8 cellular contexts compared by ENCODE assay signal in the genomic region with DNA sequence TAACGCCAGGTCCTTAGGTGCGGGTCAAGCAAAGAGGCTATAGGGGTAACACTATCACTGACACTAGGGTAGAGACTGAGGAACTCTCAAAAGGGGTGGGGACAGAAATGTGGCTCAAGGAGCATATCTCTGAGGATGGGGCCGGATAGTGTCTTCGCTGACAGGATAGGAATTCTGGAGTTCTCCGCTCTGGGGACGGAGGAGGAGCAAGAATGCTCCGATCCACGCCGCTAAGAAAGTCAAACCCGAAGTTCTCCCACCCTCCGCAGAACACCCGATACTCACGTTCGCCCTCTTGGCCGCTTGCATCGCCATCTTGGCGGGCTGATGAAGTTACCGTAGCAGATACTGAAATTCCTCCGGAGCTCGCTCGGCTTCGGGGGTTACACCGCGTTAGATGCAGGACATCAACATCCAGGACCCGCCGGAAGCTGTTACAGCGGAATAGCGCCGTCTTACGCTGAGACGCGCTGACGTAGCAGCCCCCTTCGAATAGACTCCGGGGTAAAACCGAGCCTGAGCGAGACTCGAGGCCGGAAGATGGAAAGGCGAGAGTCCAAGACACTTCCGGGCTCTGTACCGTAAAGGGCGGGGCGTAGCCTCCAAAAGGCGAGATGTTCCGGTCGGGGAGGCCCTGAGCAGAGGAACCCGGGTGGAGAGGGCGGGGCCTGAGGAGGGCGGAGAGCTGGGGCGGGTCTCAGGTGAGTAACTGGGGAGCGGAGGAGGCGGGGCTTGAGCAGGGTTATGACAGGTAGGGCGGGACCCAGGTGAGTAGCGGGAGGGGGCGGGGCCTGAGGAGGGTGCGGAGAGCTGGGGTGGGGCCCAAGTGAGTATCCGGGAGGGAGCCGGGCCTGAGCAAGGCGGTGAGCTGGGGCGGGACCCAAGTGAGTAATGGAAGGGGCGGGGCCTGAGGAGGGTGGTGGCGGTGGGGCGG. TPM values are rescaled to one million over a fixed set of nuclear protein-coding genes. Genes with fewer than 3 reads are reported as not detected.
DNase-seq lines count a peak whose midpoint lies in the region; ATAC-seq and TF ChIP-seq lines count a peak whose summit lies in the region.

A gene with protein sequence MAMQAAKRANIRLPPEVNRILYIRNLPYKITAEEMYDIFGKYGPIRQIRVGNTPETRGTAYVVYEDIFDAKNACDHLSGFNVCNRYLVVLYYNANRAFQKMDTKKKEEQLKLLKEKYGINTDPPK (minus strand): TSS at position 412 of the 934 bp plus-strand sequence. CDS start 97 bp downstream, at position 315.

- TF ChIP-seq RAD21 in Ishikawa (IDR thresholded peaks at IDR 0.05; ENCODE audit: low read depth) = no peak; the same call in 1 of the 2 replicates

- H3K9me3 ChIP-seq in PC-3 (ENCODE audit: low read length) (no peaks in the 10 kb centered on the region), mononuclear cell (ENCODE audit: low read depth, low read length) (no peaks in the 10 kb centered on the region)

- H3K4me3 ChIP-seq in PC-3 (ENCODE audit: low read length) = peak within 1 kb of the TSS; percentile 97
- peak within 1 kb of the TSS; percentile 89 for H3K4me3 ChIP-seq in epithelial cell of esophagus (ENCODE audit: low read length)
- H3K4me3 ChIP-seq in mononuclear cell (ENCODE audit: low read length) = peak within 1 kb of the TSS; percentile 72

- CTCF ChIA-PET in PC-3 (lab: Charles Lee) = interaction anchor here (0.9 to 1.7 kb wide), 4 partner anchors 29 to 251 kb away, joined by 3 to 11 read pairs (median 4); a partner anchor contains a TSS

- DNase-seq in DMS114 treated with DMSO at 0.1 percent for 48 hours (lab: John Stamatoyannopoulos, UW; ENCODE audit: unreplicated experiment) (peak; percentile 95), PC-3 (peak; percentile 100), activated T-cell treated with anti-CD3 and anti-CD28 coated beads for 48 hours (ENCODE audit: low read depth) (peak; percentile 98), epithelial cell of esophagus (ENCODE audit: low read depth) (peak; percentile 100)
- DNase-seq in stimulated activated CD8-positive, alpha-beta memory T cell treated with anti-CD3 and anti-CD28 coated beads, Interleukin-4, amount 100 ng/mL, for 1 hour (ENCODE audit: low read depth in 2 of 2, low spot score in 1 of 2) = peak; percentile 97 to 99

- POLR2A ChIA-PET in PC-3 (lab: Charles Lee; ENCODE audit: unreplicated experiment) = interaction anchor here (0.5 to 1.4 kb wide), 5 partner anchors 35 to 211 kb away, joined by 3 to 23 read pairs (median 12); a partner anchor contains a TSS

- H3K27ac ChIP-seq in PC-3 (ENCODE audit: low read length) = peak within 1 kb of the TSS; percentile 49

- no peaks in the 10 kb centered on the region for H3F3A ChIP-seq in PC-3 (ENCODE audit: low read length, unreplicated experiment)

- H3K9me2 ChIP-seq in PC-3 (replicated peaks; ENCODE audit: low read length) = no peaks in the 10 kb centered on the region

- peaks cover 39% of the 10 kb centered on the region for H3K79me2 ChIP-seq in PC-3 (ENCODE audit: low read length)

- H3K4me1 ChIP-seq in PC-3 (ENCODE audit: insufficient read depth, low read length) (peaks cover 13% of the 10 kb centered on the region), mononuclear cell (ENCODE audit: insufficient read depth, low read length) (peaks cover 42% of the 10 kb centered on the region)

- 0 out of 2 replicates have a peak, but pooled peaks cover 3% of the 10 kb centered on the region for H4K20me1 ChIP-seq in PC-3 (ENCODE audit: low read length)

- H3K9ac ChIP-seq in PC-3 (ENCODE audit: low read length) = peak within 1 kb of the TSS; percentile 85

- BruUV-seq in PC-3 (replicated peaks; lab: Mats Ljungman, UMichigan) = TSS peak; percentile 76

- peak; percentile 93 for ATAC-seq in GM21576 (IDR thresholded peaks at IDR 0.05; ENCODE audit: unreplicated experiment)
- peak; percentile 88 for ATAC-seq in PC-3

- no peak for TF ChIP-seq CTCF in PC-3 (conservative IDR thresholded peaks at IDR 0.05; ENCODE audit: low read depth, low read length)
- no peak for TF ChIP-seq CTCF in epithelial cell of esophagus (IDR thresholded peaks at IDR 0.05; ENCODE audit: insufficient read depth, low read depth, low read length, missing control alignments)

- H3K4me2 ChIP-seq in PC-3 (ENCODE audit: low read length) = peak within 1 kb of the TSS; percentile 99

- TF ChIP-seq EP300 in Ishikawa (IDR thresholded peaks at IDR 0.05; ENCODE audit: borderline replicate concordance) = peak; percentile 50; the same call in 1 of the 2 replicates

- H3K36me3 ChIP-seq in PC-3 (ENCODE audit: low read depth, low read length) = peaks cover 18% of the 10 kb centered on the region

- intact Hi-C loops in PC-3 (cut with micrococcal nuclease) = loop anchor here (1.0 kb wide), 3 partner anchors 8 to 61 kb away; a partner anchor contains a TSS

- peak within 1 kb of the TSS; percentile 76 for H2AFZ ChIP-seq in PC-3 (ENCODE audit: low read length)

- H3K27me3 ChIP-seq in PC-3 (ENCODE audit: low read length) (no peaks in the 10 kb centered on the region), mononuclear cell (ENCODE audit: insufficient read depth, low read length) (no peaks in the 10 kb centered on the region)

TF ChIP-seq in Ishikawa, 13 proteins besides CTCF, POLR2A, EP300 and RAD21:
- TF ChIP-seq TEAD4 (IDR thresholded peaks at IDR 0.05) (0 out of 2 replicates have a peak, but pooled peaks have one; percentile 48), FOXM1 (IDR thresholded peaks at IDR 0.05; ENCODE audit: borderline replicate concordance, low read depth) (0 out of 2 replicates have a peak, but pooled peaks have one; percentile 17), CREB1 (IDR thresholded peaks at IDR 0.05; ENCODE audit: low read depth) (peak; percentile 93), TCF12 (IDR thresholded peaks at IDR 0.05; ENCODE audit: low read depth) (peak; percentile 88), ZBTB7A (IDR thresholded peaks at IDR 0.05; ENCODE audit: low read depth) (peak; percentile 24), EGR1 (IDR thresholded peaks at IDR 0.05) (no peak), NFIC (IDR thresholded peaks at IDR 0.05) (peak; percentile 46), CEBPB (IDR thresholded peaks at IDR 0.05) (0 out of 2 replicates have a peak, but pooled peaks have one; percentile 28), TAF1 (IDR thresholded peaks at IDR 0.05; ENCODE audit: low read depth) (peak; percentile 85), YY1 (IDR thresholded peaks at IDR 0.05; ENCODE audit: low read depth) (peak; percentile 73)
- TF ChIP-seq, protein P1, sequence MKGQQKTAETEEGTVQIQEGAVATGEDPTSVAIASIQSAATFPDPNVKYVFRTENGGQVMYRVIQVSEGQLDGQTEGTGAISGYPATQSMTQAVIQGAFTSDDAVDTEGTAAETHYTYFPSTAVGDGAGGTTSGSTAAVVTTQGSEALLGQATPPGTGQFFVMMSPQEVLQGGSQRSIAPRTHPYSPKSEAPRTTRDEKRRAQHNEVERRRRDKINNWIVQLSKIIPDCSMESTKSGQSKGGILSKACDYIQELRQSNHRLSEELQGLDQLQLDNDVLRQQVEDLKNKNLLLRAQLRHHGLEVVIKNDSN (IDR thresholded peaks at IDR 0.05) = peak; percentile 48
- TF ChIP-seq, protein P2, sequence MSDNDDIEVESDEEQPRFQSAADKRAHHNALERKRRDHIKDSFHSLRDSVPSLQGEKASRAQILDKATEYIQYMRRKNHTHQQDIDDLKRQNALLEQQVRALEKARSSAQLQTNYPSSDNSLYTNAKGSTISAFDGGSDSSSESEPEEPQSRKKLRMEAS (IDR thresholded peaks at IDR 0.05) = peak; percentile 79
- TF ChIP-seq, protein P3, sequence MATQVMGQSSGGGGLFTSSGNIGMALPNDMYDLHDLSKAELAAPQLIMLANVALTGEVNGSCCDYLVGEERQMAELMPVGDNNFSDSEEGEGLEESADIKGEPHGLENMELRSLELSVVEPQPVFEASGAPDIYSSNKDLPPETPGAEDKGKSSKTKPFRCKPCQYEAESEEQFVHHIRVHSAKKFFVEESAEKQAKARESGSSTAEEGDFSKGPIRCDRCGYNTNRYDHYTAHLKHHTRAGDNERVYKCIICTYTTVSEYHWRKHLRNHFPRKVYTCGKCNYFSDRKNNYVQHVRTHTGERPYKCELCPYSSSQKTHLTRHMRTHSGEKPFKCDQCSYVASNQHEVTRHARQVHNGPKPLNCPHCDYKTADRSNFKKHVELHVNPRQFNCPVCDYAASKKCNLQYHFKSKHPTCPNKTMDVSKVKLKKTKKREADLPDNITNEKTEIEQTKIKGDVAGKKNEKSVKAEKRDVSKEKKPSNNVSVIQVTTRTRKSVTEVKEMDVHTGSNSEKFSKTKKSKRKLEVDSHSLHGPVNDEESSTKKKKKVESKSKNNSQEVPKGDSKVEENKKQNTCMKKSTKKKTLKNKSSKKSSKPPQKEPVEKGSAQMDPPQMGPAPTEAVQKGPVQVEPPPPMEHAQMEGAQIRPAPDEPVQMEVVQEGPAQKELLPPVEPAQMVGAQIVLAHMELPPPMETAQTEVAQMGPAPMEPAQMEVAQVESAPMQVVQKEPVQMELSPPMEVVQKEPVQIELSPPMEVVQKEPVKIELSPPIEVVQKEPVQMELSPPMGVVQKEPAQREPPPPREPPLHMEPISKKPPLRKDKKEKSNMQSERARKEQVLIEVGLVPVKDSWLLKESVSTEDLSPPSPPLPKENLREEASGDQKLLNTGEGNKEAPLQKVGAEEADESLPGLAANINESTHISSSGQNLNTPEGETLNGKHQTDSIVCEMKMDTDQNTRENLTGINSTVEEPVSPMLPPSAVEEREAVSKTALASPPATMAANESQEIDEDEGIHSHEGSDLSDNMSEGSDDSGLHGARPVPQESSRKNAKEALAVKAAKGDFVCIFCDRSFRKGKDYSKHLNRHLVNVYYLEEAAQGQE (IDR thresholded peaks at IDR 0.05; ENCODE audit: low read depth) = no peak

RNA-seq across cellular contexts. Expression of the gene that starts here (rescaled TPM):
- total RNA-seq in PC-3 (2014; rRNA removed) (139 and 220 TPM in 2 replicates), mononuclear cell (107 TPM)

Comparison
In these comparisons a context has a peak if more than half of its experiments do, and no peak if none do; other contexts are left out.
1. Peak in every context shown above with its lines: DNase-seq, ATAC-seq, H3K4me3 ChIP-seq and H3K27ac ChIP-seq.